ENCODE assay signal across 13 cellular contexts in the genomic region with DNA sequence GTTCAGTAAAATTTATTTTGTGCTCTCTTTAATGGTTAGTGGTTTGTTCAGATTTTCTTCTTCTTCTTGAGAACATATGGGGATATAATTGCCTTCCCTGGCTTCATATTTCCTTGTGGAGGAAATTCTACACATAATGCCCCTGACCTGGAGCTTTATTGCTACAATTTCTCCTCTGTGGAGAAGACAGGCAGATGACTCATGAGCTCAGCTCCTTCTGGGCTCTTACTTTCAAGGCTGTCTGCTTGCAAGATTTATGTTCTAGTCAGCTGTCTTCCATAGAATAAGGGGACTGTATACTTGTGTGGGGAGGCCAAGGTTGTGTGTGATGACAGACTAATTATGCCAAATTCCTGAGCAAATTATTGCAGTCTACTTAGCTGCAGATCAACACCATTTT.
A peak's percentile ranks its signal among the peaks of the same experiment; 100 is the strongest.
DNase-seq lines count a peak whose midpoint lies in the region; ATAC-seq and TF ChIP-seq lines count a peak whose summit lies in the region.
"Had no signal": no experiment of that assay in that cellular context is flagged by ENCODE, and none has a peak within 500 bp of the region (broad histone marks: within the 10 kb centered on the region; RNA-seq: fewer than 3 reads in every experiment).

No MANE protein-coding gene starts in this region.

- H3K9me3 ChIP-seq in WERI-Rb-1 (ENCODE audit: severe bottlenecking): no peaks in the 10 kb centered on the region
- H3K9me3 ChIP-seq: left lung had no signal

- peak; percentile 32 for DNase-seq in HFF-Myc (ENCODE audit: extremely low read depth, low read depth)
- peak; percentile 87 for DNase-seq in OCI-M1 (lab: John Stamatoyannopoulos, UW)
- DNase-seq in fibroblast of peridontal ligament (ENCODE audit: extremely low read depth): peak; percentile 56
- DNase-seq in skeletal muscle cell (ENCODE audit: low read depth): peak; percentile 76
- no peak for DNase-seq in WERI-Rb-1
- DNase-seq in NCI-H345 treated with DMSO at 0.1 percent for 48 hours (lab: John Stamatoyannopoulos, UW; ENCODE audit: unreplicated experiment): no peak
- DNase-seq: activated CD4-positive, alpha-beta T cell treated with anti-CD3 and anti-CD28 coated beads for 48 hours; caudate nucleus; left lung; NCI-H1048; NCI-H748 treated with DMSO at 0.1 percent for 48 hours had no signal

- H3K36me3 ChIP-seq in WERI-Rb-1: no peaks in the 10 kb centered on the region
- H3K36me3 ChIP-seq: left lung had no signal

- no peak overlapping the region for H3K27ac ChIP-seq in WERI-Rb-1
- H3K27ac ChIP-seq: left lung had no signal

- H3K4me3 ChIP-seq in HFF-Myc (replicated peaks; ENCODE audit: low read depth, low read length) (no peak overlapping the region), skeletal muscle cell (ENCODE audit: low read depth, low read length) (no peak overlapping the region), WERI-Rb-1 (ENCODE audit: low read depth, low read length) (no peak overlapping the region)
- H3K4me3 ChIP-seq: left lung had no signal

- no peaks in the 10 kb centered on the region for H3K27me3 ChIP-seq in WERI-Rb-1 (ENCODE audit: insufficient read depth, low read depth, severe bottlenecking)
- H3K27me3 ChIP-seq: left lung had no signal

- TF ChIP-seq CTCF in HFF-Myc (IDR thresholded peaks at IDR 0.05; ENCODE audit: low read depth, low read length, missing control alignments) (no peak), WERI-Rb-1 (IDR thresholded peaks at IDR 0.05; ENCODE audit: low read depth, low read length) (no peak)

- no peak for ATAC-seq in HG03175 (IDR thresholded peaks at IDR 0.05; ENCODE audit: unreplicated experiment)
- ATAC-seq: activated T-helper 17 cell treated with anti-CD3 and anti-CD28 coated beads, Interleukin-2, amount 50 U/mL, for 72 hours; left lung had no signal

Comparison
In these comparisons a context has a peak if more than half of its experiments do, and no peak if none do; other contexts are left out.
1. DNase-seq: peak in HFF-Myc (single experiment), OCI-M1 (single experiment), fibroblast of peridontal ligament (single experiment) and skeletal muscle cell (single experiment); none in WERI-Rb-1 (single experiment) and NCI-H345 treated with DMSO at 0.1 percent for 48 hours (single experiment).